In the genomic region with DNA sequence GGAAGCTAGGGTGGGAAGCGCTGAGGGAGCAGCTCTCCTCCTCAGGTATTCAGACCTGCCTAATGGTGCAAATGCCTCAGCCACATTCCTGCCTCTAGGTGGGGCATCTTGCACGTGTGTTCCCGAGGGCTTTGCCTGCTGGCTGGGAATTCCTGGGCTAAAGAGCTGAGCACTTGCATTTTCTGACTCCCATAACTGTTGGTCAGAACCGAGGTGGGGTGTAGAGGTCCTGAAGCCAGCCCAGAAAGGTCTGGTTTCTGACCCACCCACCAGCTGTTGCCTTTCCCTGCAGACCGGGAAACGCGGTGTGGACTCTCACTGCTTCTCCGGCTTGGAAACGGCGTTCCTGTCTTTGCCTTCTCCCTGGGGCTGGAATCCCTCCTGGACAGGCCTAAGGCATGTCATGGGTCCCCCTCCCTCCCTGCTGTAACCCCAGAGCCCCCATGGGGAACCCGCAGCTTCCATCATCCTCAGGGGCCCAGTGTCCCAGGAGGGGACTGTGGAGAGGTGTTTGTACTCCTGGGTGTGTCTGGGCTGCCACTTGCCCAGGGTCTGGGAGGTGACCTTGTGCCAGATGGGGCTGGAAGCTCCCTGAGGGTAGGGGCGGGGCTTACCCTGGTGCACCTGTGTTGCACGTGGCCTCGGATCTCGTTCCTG, we compare ENCODE assay signal across 9 cellular contexts. TPM values are rescaled to one million over a fixed set of nuclear protein-coding genes. Genes with fewer than 3 reads are reported as not detected.
DNase-seq lines count a peak whose midpoint lies in the region; ATAC-seq and TF ChIP-seq lines count a peak whose summit lies in the region.
"Had no signal": no experiment of that assay in that cellular context is flagged by ENCODE, and none has a peak within 500 bp of the region (broad histone marks: within the 10 kb centered on the region; RNA-seq: fewer than 3 reads in every experiment).

No MANE protein-coding gene starts in this region.

- H3K9me3 ChIP-seq in mammary epithelial cell (replicated peaks; ENCODE audit: insufficient read depth, low read length): peaks cover 12% of the 10 kb centered on the region
- no peaks in the 10 kb centered on the region for H3K9me3 ChIP-seq in CD4-positive, alpha-beta T cell (ENCODE audit: control insufficient read depth, low read length)

- DNase-seq in GM06990 (ENCODE audit: extremely low read depth, insufficient read length) (no peak), NCI-H2171 treated with DMSO at 0.1 percent for 48 hours (lab: John Stamatoyannopoulos, UW) (peak; percentile 51), mammary epithelial cell (peak; percentile 78), left colon (peak; percentile 67 to 84), ureter (ENCODE audit: low spot score) (peak; percentile 82)
- DNase-seq in activated CD4-positive, alpha-beta T cell treated with anti-CD3 and anti-CD28 coated beads, Interleukin-2, amount 50 U/mL, for 1 hour: no peak
- no peak for DNase-seq in CD4-positive, alpha-beta T cell

- no peak overlapping the region for H3K4me2 ChIP-seq in mammary epithelial cell (ENCODE audit: insufficient read depth, low read depth, low read length)

- H3K9ac ChIP-seq in mammary epithelial cell (ENCODE audit: insufficient read depth, low read length): no peak overlapping the region

- no peak overlapping the region for H3K4me3 Mint-ChIP-seq in CD4-positive, alpha-beta T cell

- intact Hi-C loops in mammary epithelial cell (cut with micrococcal nuclease): loop anchor here (1.0 to 5.0 kb wide), 6 partner anchors 109 to 512 kb away; no protein-coding TSS in a partner anchor
- intact Hi-C loops in left colon (cut with DNase I, micrococcal nuclease): no loop called here
- intact Hi-C loops in CD4-positive, alpha-beta T cell (cut with DNase I, micrococcal nuclease): no loop called here

- BruUV-seq in mammary epithelial cell (replicated peaks; lab: Mats Ljungman, UMichigan): no TSS peak

- H3K36me3 Mint-ChIP-seq in CD4-positive, alpha-beta T cell (ENCODE audit: low read depth): no peaks in the 10 kb centered on the region

- H3K27me3 Mint-ChIP-seq in CD4-positive, alpha-beta T cell: no peaks in the 10 kb centered on the region

- H3K36me3 ChIP-seq in GM06990 (ENCODE audit: control insufficient read depth, insufficient read depth, low read length) (no peaks in the 10 kb centered on the region), mammary epithelial cell (ENCODE audit: insufficient read depth, low read length) (no peaks in the 10 kb centered on the region)

- H4K20me1 ChIP-seq in mammary epithelial cell (ENCODE audit: insufficient read depth, low read length): no peaks in the 10 kb centered on the region

- ATAC-seq in left colon (peak; percentile 98), GM21367 (IDR thresholded peaks at IDR 0.05; ENCODE audit: unreplicated experiment) (no peak)
- no peak for ATAC-seq in CD4-positive, alpha-beta T cell (ENCODE audit: poor library complexity)

- no peaks in the 10 kb centered on the region for H3K27me3 ChIP-seq in GM06990 (replicated peaks; ENCODE audit: control insufficient read depth, insufficient read depth, low read length)
- H3K27me3 ChIP-seq in mammary epithelial cell (ENCODE audit: insufficient read depth, low read length): no peaks in the 10 kb centered on the region
- no peaks in the 10 kb centered on the region for H3K27me3 ChIP-seq in CD4-positive, alpha-beta T cell (ENCODE audit: control insufficient read depth, insufficient read depth, low read length)

- dilution Hi-C loops in mammary epithelial cell (cut with HindIII; ENCODE audit: low sequenced_read_pairs): no loop called here

- H3K9me3 Mint-ChIP-seq in CD4-positive, alpha-beta T cell: peaks cover 4% of the 10 kb centered on the region

- H3K79me2 ChIP-seq in mammary epithelial cell (ENCODE audit: insufficient read depth, low read length): no peaks in the 10 kb centered on the region

- H3K4me1 ChIP-seq in mammary epithelial cell (ENCODE audit: insufficient read depth, low read length): peaks cover 4% of the 10 kb centered on the region

- CTCF ChIA-PET in mammary epithelial cell (lab: Charles Lee; ENCODE audit: low non-redundant PET): interaction anchor here (0.7 to 1.1 kb wide), 7 partner anchors 9 to 543 kb away, joined by 3 to 5 read pairs (median 3); no protein-coding TSS in a partner anchor
- CTCF ChIA-PET in CD4-positive, alpha-beta T cell (lab: Charles Lee): no interaction called here

- H2AFZ ChIP-seq in mammary epithelial cell (ENCODE audit: low read depth, low read length): peak overlapping the region; percentile 24

- POLR2A ChIA-PET in CD4-positive, alpha-beta T cell (lab: Charles Lee): no interaction called here

- in situ Hi-C loops in mammary epithelial cell (cut with MboI; ENCODE audit: low sequenced_read_pairs in 2 of 2): no loop called here

- TF ChIP-seq CTCF in GM06990 (IDR thresholded peaks at IDR 0.05; ENCODE audit: insufficient read depth, low read length, poor library complexity, severe bottlenecking) (peak; percentile 43), mammary epithelial cell (conservative IDR thresholded peaks at IDR 0.05 in 1 of 2, IDR thresholded peaks at IDR 0.05 in 1 of 2; ENCODE audit: extremely low read depth in 1 of 2, insufficient read depth in 1 of 2, low read depth in 1 of 2, low read length in 2 of 2) (peak; percentile 90 to 94)
- no peak for TF ChIP-seq CTCF in CD4-positive, alpha-beta T cell (IDR thresholded peaks at IDR 0.05)

- H3K4me3 ChIP-seq in GM06990 (replicated peaks; ENCODE audit: low read depth, low read length): no peak overlapping the region
- no peak overlapping the region for H3K4me3 ChIP-seq in mammary epithelial cell (replicated peaks in 1 of 3; ENCODE audit: insufficient read depth in 1 of 3, low read depth in 2 of 3, low read length in 3 of 3)
- H3K4me3 ChIP-seq: skin epidermis had no signal

- 64% methylated on average over 15 of the region's 15 CpGs for WGBS in mammary epithelial cell (ENCODE audit: low coverage, missing lambda C conversion rate)

- peaks cover 20% of the 10 kb centered on the region for H3K4me1 Mint-ChIP-seq in CD4-positive, alpha-beta T cell (ENCODE audit: low read depth)

- H3K27ac ChIP-seq in mammary epithelial cell (ENCODE audit: insufficient read depth, low read depth, low read length): no peak overlapping the region
- no peak overlapping the region for H3K27ac ChIP-seq in CD4-positive, alpha-beta T cell (ENCODE audit: low read depth, low read length)
- H3K27ac ChIP-seq: skin epidermis had no signal

- H3K27ac Mint-ChIP-seq in CD4-positive, alpha-beta T cell: no peak overlapping the region

RNA-seq across cellular contexts. Expression of gene SMIM38, which starts 24.0 kb away (rescaled TPM):
- total RNA-seq in mammary epithelial cell (under 1 TPM in 1 of 2 donors, not detected in 1; 0.50 TPM), left colon (under 1 TPM; 0.22 to 0.70 TPM), ureter (1.1 TPM)
- not detected for polyA plus RNA-seq in mammary epithelial cell
- not detected for polyA minus RNA-seq in mammary epithelial cell
- total RNA-seq in CD4-positive, alpha-beta T cell: under 1 TPM; 0.08 to 0.30 TPM

Comparison
In these comparisons a context has a peak if more than half of its experiments do, and no peak if none do; other contexts are left out.
1. DNase-seq: peak in NCI-H2171 treated with DMSO at 0.1 percent for 48 hours (single experiment), mammary epithelial cell (single experiment), left colon (2 of 2) and ureter (single experiment); none in GM06990 (single experiment), activated CD4-positive, alpha-beta T cell treated with anti-CD3 and anti-CD28 coated beads, Interleukin-2, amount 50 U/mL, for 1 hour (single experiment) and CD4-positive, alpha-beta T cell (0 of 10).